Comparison of ENCODE assay signal across 14 cellular contexts in genomic region chr10:56551037-56551436, GRCh38.
DNase-seq lines count a peak whose midpoint lies in the region; TF ChIP-seq lines count a peak whose summit lies in the region.
"Had no signal": no experiment of that assay in that cellular context is flagged by ENCODE, and none has a peak within 500 bp of the region (broad histone marks: within the 10 kb centered on the region; RNA-seq: fewer than 3 reads in every experiment).

No MANE protein-coding gene starts in this region.

- TF ChIP-seq CTCF in NB4 (IDR thresholded peaks at IDR 0.05; ENCODE audit: low read depth, low read length), result no peak
- no peak for TF ChIP-seq CTCF in fibroblast of villous mesenchyme (IDR thresholded peaks at IDR 0.05; ENCODE audit: insufficient read depth, low read depth, low read length)

- no peak for TF ChIP-seq POLR2A in NB4 (IDR thresholded peaks at IDR 0.05; ENCODE audit: extremely low read depth, insufficient read length)

- H3K4me3 ChIP-seq in NB4 (ENCODE audit: low read depth, low read length) (no peak overlapping the region), fibroblast of villous mesenchyme (ENCODE audit: low read depth, low read length) (no peak overlapping the region)
- H3K4me3 ChIP-seq: GM12878, GM23248 had no signal

- DNase-seq in SKM-1 treated with dmso at 0.1 percent for 144 hours (lab: John Stamatoyannopoulos, UW; ENCODE audit: unreplicated experiment), result peak; percentile 21
- DNase-seq in SKM-1 (lab: John Stamatoyannopoulos, UW; ENCODE audit: unreplicated experiment), result no peak
- peak; percentile 28 for DNase-seq in NB4 (ENCODE audit: low read depth)
- DNase-seq in fibroblast of villous mesenchyme (ENCODE audit: low read depth), result peak; percentile 1
- DNase-seq in activated CD8-positive, alpha-beta memory T cell treated with anti-CD3 and anti-CD28 coated beads, Interleukin-2, amount 50 U/mL, for 4 hours, result no peak
- DNase-seq in T1000 (lab: John Stamatoyannopoulos, UW), result no peak
- no peak for DNase-seq in NAMALWA (ENCODE audit: low spot score)
- DNase-seq: 8988T; C1 segment of cervical spinal cord; CD4-positive, alpha-beta memory T cell; DMS79; GM23248; IMR-90 had no signal

Comparison
In these comparisons a context has a peak if more than half of its experiments do, and no peak if none do; other contexts are left out.
1. DNase-seq: peak in SKM-1 treated with dmso at 0.1 percent for 144 hours (single experiment), NB4 (single experiment) and fibroblast of villous mesenchyme (single experiment); none in SKM-1 (single experiment), activated CD8-positive, alpha-beta memory T cell treated with anti-CD3 and anti-CD28 coated beads, Interleukin-2, amount 50 U/mL, for 4 hours (single experiment), T1000 (single experiment) and NAMALWA (single experiment).